Comparison of ENCODE assay signal across 13 cellular contexts in the genomic region with DNA sequence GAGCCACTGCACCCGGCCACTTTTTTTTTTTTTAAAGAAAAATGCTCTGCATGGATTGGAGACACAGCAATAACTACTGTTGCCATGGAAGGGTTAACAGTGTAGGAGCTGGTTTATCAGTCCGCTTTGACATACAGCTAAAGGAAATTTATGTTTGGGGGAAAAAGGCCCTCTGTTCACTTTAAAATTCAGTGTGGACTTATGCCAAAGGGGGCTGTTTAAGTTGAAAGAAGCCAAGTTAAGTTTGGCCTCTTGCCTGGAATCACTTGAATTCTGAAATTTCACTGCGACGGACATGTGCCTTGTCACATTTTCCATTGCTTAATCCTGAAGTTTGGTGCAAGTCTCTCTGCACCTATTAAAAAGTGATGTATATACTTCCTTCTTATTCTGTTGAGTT. TPM values are rescaled to one million over a fixed set of nuclear protein-coding genes. Genes with fewer than 3 reads are reported as not detected.
A peak's percentile ranks its signal among the peaks of the same experiment; 100 is the strongest.
DNase-seq lines count a peak whose midpoint lies in the region; ATAC-seq and TF ChIP-seq lines count a peak whose summit lies in the region.
"Had no signal": no experiment of that assay in that cellular context is flagged by ENCODE, and none has a peak within 500 bp of the region (broad histone marks: within the 10 kb centered on the region; RNA-seq: fewer than 3 reads in every experiment).

No MANE protein-coding gene starts in this region.

- no peak for TF ChIP-seq EP300 in gastroesophageal sphincter (IDR thresholded peaks at IDR 0.05)
- no peak for TF ChIP-seq EP300 in suprapubic skin (IDR thresholded peaks at IDR 0.05)

- H3K27ac ChIP-seq in adrenal gland, result peak overlapping the region in 3 of 5 donors; percentile 11 to 77 (median 33)
- H3K27ac ChIP-seq in gastroesophageal sphincter, result peak overlapping the region; percentile 69 to 91 (median 90)
- peak overlapping the region; percentile 77 for H3K27ac ChIP-seq in suprapubic skin
- H3K27ac ChIP-seq in prostate gland, result peak overlapping the region in 1 of 2 donors; percentile 61

- TF ChIP-seq POLR2A in adrenal gland (IDR thresholded peaks at IDR 0.05) (no peak), gastroesophageal sphincter (IDR thresholded peaks at IDR 0.05) (no peak), suprapubic skin (IDR thresholded peaks at IDR 0.05) (no peak), prostate gland (IDR thresholded peaks at IDR 0.05) (no peak)

- TF ChIP-seq CTCF in adrenal gland (IDR thresholded peaks at IDR 0.05) (no peak), gastroesophageal sphincter (IDR thresholded peaks at IDR 0.05) (no peak), suprapubic skin (IDR thresholded peaks at IDR 0.05) (no peak), prostate gland (IDR thresholded peaks at IDR 0.05) (no peak)

- intact Hi-C loops in adrenal gland (cut with DNase I), result no loop called here
- intact Hi-C loops in prostate gland (cut with DNase I), result no loop called here

- WGBS in adrenal gland, 4 donors, result 37 to 39% (median 37%) methylated on average over 4 of the region's 4 CpGs
- 9 to 30% methylated on average over 4 of the region's 4 CpGs for WGBS in gastroesophageal sphincter (ENCODE audit: low coverage in 1 of 2), 2 donors
- WGBS in suprapubic skin, result 44% methylated on average over 4 of the region's 4 CpGs
- 33% methylated on average over 4 of the region's 4 CpGs for WGBS in prostate gland

- DNase-seq in NCI-H2081 (lab: John Stamatoyannopoulos, UW) (peak; percentile 58 to 73), NCI-H2081 treated with DMSO at 0.1 percent for 48 hours (lab: John Stamatoyannopoulos, UW) (no peak), adrenal gland (peak in 1 of 7 donors; percentile 17), suprapubic skin (ENCODE audit: low spot score in 2 of 2) (no peak), AG08395 (ENCODE audit: low spot score) (no peak), 8988T (no peak), prostate gland (ENCODE audit: low spot score) (no peak)
- DNase-seq: activated CD4-positive, alpha-beta T cell treated with anti-CD3 and anti-CD28 coated beads, Interleukin-2, amount 50 U/mL, for 4 hours; activated naive CD4-positive, alpha-beta T cell treated with anti-CD3 and anti-CD28 coated beads, Interleukin-2, amount 10 ng/mL, durations not matched to agents 7 days and 5 days; endodermal cell; islet precursor cell had no signal

- H3K36me3 ChIP-seq in adrenal gland (replicated peaks in 1 of 2) (no peaks in the 10 kb centered on the region), gastroesophageal sphincter (no peaks in the 10 kb centered on the region), suprapubic skin (no peaks in the 10 kb centered on the region), prostate gland (no peaks in the 10 kb centered on the region)

- H3K9me3 ChIP-seq in adrenal gland (replicated peaks in 1 of 3) (no peaks in the 10 kb centered on the region), gastroesophageal sphincter (no peaks in the 10 kb centered on the region), suprapubic skin (no peaks in the 10 kb centered on the region), prostate gland (no peaks in the 10 kb centered on the region)
- H3K9me3 ChIP-seq: A549 had no signal

- H3K4me1 ChIP-seq in adrenal gland (replicated peaks in 1 of 2), result peaks cover 0 to 8% of the 10 kb centered on the region in 2 donors
- peaks cover 11 to 79% (median 16%) of the 10 kb centered on the region in 3 donors for H3K4me1 ChIP-seq in gastroesophageal sphincter
- peaks cover 35% of the 10 kb centered on the region for H3K4me1 ChIP-seq in suprapubic skin
- no peaks in the 10 kb centered on the region for H3K4me1 ChIP-seq in prostate gland (replicated peaks)

- no peak for ATAC-seq in gastroesophageal sphincter
- ATAC-seq: A549 had no signal

- H3K4me3 ChIP-seq in adrenal gland (no peak overlapping the region), gastroesophageal sphincter (peak overlapping the region; percentile 41 to 56), suprapubic skin (no peak overlapping the region), prostate gland (no peak overlapping the region)
- H3K4me3 ChIP-seq: A549 had no signal

- H3K27me3 ChIP-seq in adrenal gland (no peaks in the 10 kb centered on the region), gastroesophageal sphincter (no peaks in the 10 kb centered on the region), suprapubic skin (peaks cover 6% of the 10 kb centered on the region), prostate gland (replicated peaks; ENCODE audit: insufficient read depth) (no peaks in the 10 kb centered on the region)

RNA-seq across cellular contexts. Expression of a gene that starts 3.1 kb away (rescaled TPM):
- total RNA-seq in adrenal gland (1 to 10 TPM in 7 of 8 donors, under 1 TPM in 1; 0.97 to 5.7 (median 3.6) TPM), gastroesophageal sphincter (10 to 100 TPM; 13.0 to 24.8 (median 20.0) TPM), suprapubic skin (1 to 10 TPM in 3 of 4 donors, under 1 TPM in 1; 0.64 to 2.4 (median 2.1) TPM), prostate gland (1 to 10 TPM; 1.0 to 4.1 TPM)
- 1 to 10 TPM; 1.4 to 2.1 (median 1.8) TPM for polyA plus RNA-seq in adrenal gland

Comparison
In these comparisons a context has a peak if more than half of its experiments do, and no peak if none do; other contexts are left out.
1. DNase-seq: peak in NCI-H2081 (2 of 2); none in NCI-H2081 treated with DMSO at 0.1 percent for 48 hours (single experiment), suprapubic skin (0 of 2), AG08395 (single experiment), 8988T (single experiment) and prostate gland (single experiment).
2. H3K4me3 ChIP-seq: peak in gastroesophageal sphincter (2 of 2); none in adrenal gland (0 of 4), suprapubic skin (single experiment) and prostate gland (0 of 2).